Comparison of ENCODE assay signal across 9 cellular contexts in the genomic region with DNA sequence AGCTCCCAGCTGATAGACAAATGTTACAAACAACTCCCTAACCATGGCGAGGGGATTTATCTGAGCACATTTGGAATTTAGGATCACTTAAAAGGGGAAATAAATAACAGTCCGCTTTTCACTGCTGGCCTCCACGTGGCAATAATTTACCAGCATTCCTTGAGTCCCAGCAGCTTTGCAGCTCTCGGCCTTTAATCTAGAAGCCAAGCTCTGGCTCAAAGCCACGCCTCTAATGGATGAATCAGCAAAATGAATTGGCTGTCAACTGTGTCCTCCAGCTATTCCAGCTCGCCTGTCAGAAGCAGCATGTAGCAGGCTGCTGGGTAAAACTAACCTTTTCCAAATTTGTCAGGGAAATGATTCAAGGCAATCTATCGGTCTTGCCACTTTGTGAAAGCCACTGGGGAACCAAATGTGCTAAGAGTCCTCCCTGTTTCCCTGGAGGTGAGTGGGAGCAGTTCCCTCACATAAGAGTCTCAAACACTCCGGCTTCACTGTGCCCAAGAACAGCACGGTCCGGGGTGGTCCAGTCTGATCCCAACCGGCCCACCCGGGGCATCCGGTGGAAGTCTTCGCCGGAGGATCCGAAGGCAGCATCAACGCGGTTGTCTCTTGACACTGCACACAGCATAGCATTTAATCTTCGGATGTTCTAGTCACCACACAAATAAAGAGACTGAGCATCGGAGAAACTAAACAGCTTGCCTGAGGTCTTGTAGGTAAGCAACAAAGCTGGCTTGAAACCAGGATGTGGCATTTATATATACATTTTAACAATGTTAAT.
DNase-seq lines count a peak whose midpoint lies in the region; ATAC-seq and TF ChIP-seq lines count a peak whose summit lies in the region.
"Had no signal": no experiment of that assay in that cellular context is flagged by ENCODE, and none has a peak within 500 bp of the region (broad histone marks: within the 10 kb centered on the region; RNA-seq: fewer than 3 reads in every experiment).

No MANE protein-coding gene starts in this region.

- intact Hi-C loops in adrenal gland (cut with DNase I) (no loop called here), head of caudate nucleus (cut with DNase I) (no loop called here)

- peak overlapping the region; percentile 22 for H3K4me3 ChIP-seq in AG09309 (ENCODE audit: control insufficient read depth, low read depth, low read length)
- H3K4me3 ChIP-seq in LNCaP clone FGC (ENCODE audit: low read depth, low read length), result peak overlapping the region; percentile 33
- H3K4me3 ChIP-seq in adrenal gland, result peak overlapping the region in 2 of 4 donors; percentile 23 to 57

- peak overlapping the region; percentile 70 to 90 (median 85) for H3K27ac ChIP-seq in adrenal gland

- TF ChIP-seq POLR2A in adrenal gland (IDR thresholded peaks at IDR 0.05), result peak in 1 of 2 donors; percentile 85

- DNase-seq in AG09309 (ENCODE audit: low read depth) (peak; percentile 79), LNCaP clone FGC (ENCODE audit: low read depth) (peak; percentile 80), adrenal gland (peak; percentile 92 to 98 (median 97)), head of caudate nucleus (peak; percentile 36 to 94 (median 82)), pons (ENCODE audit: low spot score) (peak; percentile 94)
- no peak for DNase-seq in stimulated activated CD4-positive, alpha-beta T cell treated with anti-CD3 and anti-CD28 coated beads, Interleukin-15, amount 100 ng/mL, for 24 hours
- DNase-seq: activated naive CD8-positive, alpha-beta T cell treated with anti-CD3 and anti-CD28 coated beads, Interleukin-2, amount 10 ng/mL, durations not matched to agents 7 days and 5 days had no signal

- no peaks in the 10 kb centered on the region for H3K9me3 ChIP-seq in adrenal gland (replicated peaks in 1 of 3)

- no peaks in the 10 kb centered on the region for H3K27me3 ChIP-seq in adrenal gland

- WGBS in adrenal gland, 4 donors, result 15 to 18% (median 16%) methylated on average over 8 to 20 of the region's 20 CpGs

- H3K36me3 ChIP-seq in adrenal gland (replicated peaks in 1 of 2), result peaks cover 0 to 5% of the 10 kb centered on the region in 2 donors

- peaks cover 42 to 49% of the 10 kb centered on the region in 2 donors for H3K4me1 ChIP-seq in adrenal gland (replicated peaks in 1 of 2)

- ATAC-seq in HG03342 (IDR thresholded peaks at IDR 0.05; ENCODE audit: unreplicated experiment), result no peak
- no peak for ATAC-seq in HG02885 (IDR thresholded peaks at IDR 0.05; ENCODE audit: poor library complexity, unreplicated experiment)

- TF ChIP-seq CTCF in AG09309 (IDR thresholded peaks at IDR 0.05; ENCODE audit: control insufficient read depth, insufficient read depth, low read depth, low read length, missing control alignments) (no peak), LNCaP clone FGC (IDR thresholded peaks at IDR 0.05; ENCODE audit: control insufficient read depth, extremely low read depth, insufficient read depth) (no peak), adrenal gland (IDR thresholded peaks at IDR 0.05) (peak in 4 of 6 experiments; percentile 30 to 37 (median 32))

Comparison
In these comparisons a context has a peak if more than half of its experiments do, and no peak if none do; other contexts are left out.
1. CTCF ChIP-seq: peak in adrenal gland (4 of 6); none in AG09309 (single experiment) and LNCaP clone FGC (single experiment).